31 cellular contexts compared by ENCODE assay signal in genomic region chr14:75319021-75319420, GRCh38.
"Had no signal": no experiment of that assay in that cellular context is flagged by ENCODE, and none has a peak within 500 bp of the region (broad histone marks: within the 10 kb centered on the region; RNA-seq: fewer than 3 reads in every experiment).

No MANE protein-coding gene starts in this region.

- H3K27ac ChIP-seq: ascending aorta, breast epithelium, WERI-Rb-1 had no signal

- H3K4me1 ChIP-seq: ascending aorta had no signal

- H3K27me3 ChIP-seq: ascending aorta, breast epithelium had no signal

- DNase-seq: activated CD4-positive, alpha-beta memory T cell treated with anti-CD3 and anti-CD28 coated beads, Interleukin-2, amount 10 ng/mL, durations not matched to agents 7 days and 5 days; activated CD4-positive, alpha-beta T cell treated with anti-CD3 and anti-CD28 coated beads for 1 hour; activated CD4-positive, alpha-beta T cell treated with anti-CD3 and anti-CD28 coated beads for 36 hours; activated CD4-positive, alpha-beta T cell treated with anti-CD3 and anti-CD28 coated beads for 48 hours; activated CD4-positive, alpha-beta T cell treated with anti-CD3 and anti-CD28 coated beads, Interleukin-2, amount 10 ng/mL, durations not matched to agents 7 days and 5 days; activated CD4-positive, alpha-beta T cell treated with anti-CD3 and anti-CD28 coated beads, Interleukin-2, amount 50 U/mL, for 48 hours; activated CD4-positive, CD25-positive, alpha-beta regulatory T cell; activated CD8-positive, alpha-beta memory T cell treated with anti-CD3 and anti-CD28 coated beads for 24 hours; activated CD8-positive, alpha-beta memory T cell treated with anti-CD3 and anti-CD28 coated beads, Interleukin-2, amount 10 ng/mL, durations not matched to agents 7 days and 5 days; activated CD8-positive, alpha-beta memory T cell treated with anti-CD3 and anti-CD28 coated beads, Interleukin-2, amount 50 U/mL, for 48 hours; activated CD8-positive, alpha-beta T cell treated with anti-CD3 and anti-CD28 coated beads, Interleukin-2, amount 10 ng/mL, durations not matched to agents 7 days and 5 days; activated effector memory CD4-positive, alpha-beta T cell treated with Interleukin-2 at 50 U/mL for 16 hours; activated gamma-delta T cell; activated naive CD4-positive, alpha-beta T cell treated with anti-CD3 and anti-CD28 coated beads, Interleukin-2, amount 10 ng/mL, durations not matched to agents 7 days and 5 days; activated naive CD4-positive, alpha-beta T cell treated with Interleukin-2 at 50 U/mL for 16 hours; activated naive CD8-positive, alpha-beta T cell treated with anti-CD3 and anti-CD28 coated beads, Interleukin-2, amount 10 ng/mL, durations not matched to agents 7 days and 5 days; activated naive CD8-positive, alpha-beta T cell treated with anti-CD3 and anti-CD28 coated beads, Interleukin-2, amount 50 U/mL, for 24 hours; activated T-cell treated with anti-CD3 and anti-CD28 coated beads, Interleukin-2, amount 50 U/mL, for 24 hours; activated T-cell treated with anti-CD3 and anti-CD28 coated beads, Interleukin-2, amount 50 U/mL, for 48 hours; amygdala; anterior cingulate cortex; central memory CD4-positive, alpha-beta T cell; T-helper 1 cell; T-helper 2 cell; T-helper 9 cell; WERI-Rb-1 had no signal

- FAIRE-seq: TTC549 had no signal

- H3K9me3 ChIP-seq: ascending aorta, breast epithelium had no signal

- ATAC-seq: activated CD4-positive, alpha-beta T cell treated with anti-CD3 and anti-CD28 coated beads for 36 hours; activated CD4-positive, CD25-positive, alpha-beta regulatory T cell treated with anti-CD3 and anti-CD28 coated beads, Interleukin-2, amount 50 U/mL, for 24 hours; activated CD8-positive, alpha-beta memory T cell treated with anti-CD3 and anti-CD28 coated beads, Interleukin-2, amount 10 ng/mL, durations not matched to agents 7 days and 5 days; activated CD8-positive, alpha-beta T cell treated with anti-CD3 and anti-CD28 coated beads, Interleukin-2, amount 10 ng/mL, durations not matched to agents 7 days and 5 days; activated naive CD8-positive, alpha-beta T cell treated with anti-CD3 and anti-CD28 coated beads, Interleukin-2, amount 50 U/mL, for 24 hours; WTC11 had no signal

- H3K4me3 ChIP-seq: ascending aorta, breast epithelium had no signal

- H3K36me3 ChIP-seq: ascending aorta, breast epithelium, WERI-Rb-1 had no signal
